23 cellular contexts compared by ENCODE assay signal in the genomic region with DNA sequence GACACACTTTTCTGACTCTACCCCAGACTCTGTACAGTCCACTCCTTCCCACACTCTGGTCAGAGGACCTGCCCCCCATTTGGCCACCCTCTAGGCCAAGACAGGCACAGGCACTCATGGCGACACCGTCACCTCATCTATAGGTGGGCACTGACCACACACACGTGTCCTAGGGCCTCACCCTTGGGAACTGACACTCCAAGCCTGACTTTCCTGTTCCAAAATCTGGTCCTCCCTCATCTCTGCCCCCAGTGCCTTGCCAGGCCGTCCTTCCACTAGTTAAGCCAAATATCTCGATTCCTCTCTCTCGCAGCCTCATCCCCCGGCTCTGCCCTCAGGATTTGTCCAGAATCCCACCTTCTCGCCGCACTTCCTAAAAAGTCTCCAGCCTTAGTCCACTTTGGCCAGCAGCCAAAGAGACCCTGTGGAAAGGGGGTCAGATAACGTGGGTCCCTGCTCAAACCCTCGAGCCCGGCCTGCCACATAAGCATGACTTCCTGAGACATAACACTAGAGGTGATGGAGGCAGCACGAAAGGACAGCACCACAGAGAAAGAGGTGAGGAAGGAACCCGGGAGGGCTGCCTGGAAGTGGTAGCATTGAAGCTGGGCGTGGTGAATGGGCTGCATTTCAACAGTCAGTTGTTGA.
DNase-seq lines count a peak whose midpoint lies in the region; ATAC-seq, FAIRE-seq and TF ChIP-seq lines count a peak whose summit lies in the region.
"Had no signal": no experiment of that assay in that cellular context is flagged by ENCODE, and none has a peak within 500 bp of the region (broad histone marks: within the 10 kb centered on the region; RNA-seq: fewer than 3 reads in every experiment).

No MANE protein-coding gene starts in this region.

- no peak overlapping the region for H3K4ac ChIP-seq in trophoblast cell (ENCODE audit: low read depth, low read length)

- H3K4me3 Mint-ChIP-seq in Calu3 (ENCODE audit: low read depth, unreplicated experiment) = no peak overlapping the region
- H3K4me3 Mint-ChIP-seq: activated CD4-positive, alpha-beta T cell treated with anti-CD3 and anti-CD28 coated beads, Interleukin-2, amount 10 ng/mL, durations not matched to agents 7 days and 5 days; CD4-positive, alpha-beta T cell; dendritic cell treated with granulocyte-macrophage colony-stimulating factor and Interleukin-4, amounts not matched to agents 40 ng/mL and 50 ng/mL, for 4 days; stimulated activated naive CD8-positive, alpha-beta T cell treated with anti-CD3 and anti-CD28 coated beads, Interleukin-15, Interleukin-2, amounts not matched to agents 100 ng/mL and 50 ng/mL, for 24 hours; T-helper 2 cell treated with Interferon-gamma antibody and Interleukin-4, amounts not matched to agents 5 μg/mL and 100 μg/mL, for 36 hours had no signal

- peak overlapping the region; percentile 91 for H3K4me2 ChIP-seq in BLaER1
- H3K4me2 ChIP-seq in trophoblast cell (ENCODE audit: low read length) = no peak overlapping the region

- H3K9me3 Mint-ChIP-seq in Calu3 (ENCODE audit: low read depth, unreplicated experiment) = no peaks in the 10 kb centered on the region
- H3K9me3 Mint-ChIP-seq: activated CD4-positive, alpha-beta T cell treated with anti-CD3 and anti-CD28 coated beads, Interleukin-2, amount 10 ng/mL, durations not matched to agents 7 days and 5 days; CD4-positive, alpha-beta T cell; dendritic cell treated with granulocyte-macrophage colony-stimulating factor and Interleukin-4, amounts not matched to agents 40 ng/mL and 50 ng/mL, for 4 days; stimulated activated naive CD8-positive, alpha-beta T cell treated with anti-CD3 and anti-CD28 coated beads, Interleukin-15, Interleukin-2, amounts not matched to agents 100 ng/mL and 50 ng/mL, for 24 hours; T-helper 2 cell treated with Interferon-gamma antibody and Interleukin-4, amounts not matched to agents 5 μg/mL and 100 μg/mL, for 36 hours had no signal

- TF ChIP-seq EP300 in esophagus muscularis mucosa (IDR thresholded peaks at IDR 0.05) = no peak

- no peak overlapping the region for H2AFZ ChIP-seq in trophoblast cell (ENCODE audit: insufficient read depth, low read length, poor library complexity)

- H3K27ac Mint-ChIP-seq in Calu3 (ENCODE audit: unreplicated experiment) = peak overlapping the region; percentile 5
- H3K27ac Mint-ChIP-seq: activated CD4-positive, alpha-beta T cell treated with anti-CD3 and anti-CD28 coated beads, Interleukin-2, amount 10 ng/mL, durations not matched to agents 7 days and 5 days; CD4-positive, alpha-beta T cell; dendritic cell treated with granulocyte-macrophage colony-stimulating factor and Interleukin-4, amounts not matched to agents 40 ng/mL and 50 ng/mL, for 4 days; stimulated activated naive CD8-positive, alpha-beta T cell treated with anti-CD3 and anti-CD28 coated beads, Interleukin-15, Interleukin-2, amounts not matched to agents 100 ng/mL and 50 ng/mL, for 24 hours; T-helper 2 cell treated with Interferon-gamma antibody and Interleukin-4, amounts not matched to agents 5 μg/mL and 100 μg/mL, for 36 hours had no signal

- peaks cover 23% of the 10 kb centered on the region for H3K79me1 ChIP-seq in trophoblast cell (ENCODE audit: low read length)

- H3K79me2 ChIP-seq in trophoblast cell (ENCODE audit: control insufficient read depth, insufficient read depth, low read length, poor library complexity) = peaks cover 1% of the 10 kb centered on the region

- no peak for DNase-seq in Calu3
- peak; percentile 75 for DNase-seq in esophagus muscularis mucosa (ENCODE audit: extremely low spot score)
- peak in 1 of 2 donors; percentile 47 for DNase-seq in trophoblast cell
- no peak for DNase-seq in DMS153 treated with DMSO at 0.1 percent for 48 hours (lab: John Stamatoyannopoulos, UW; ENCODE audit: unreplicated experiment)
- no peak for DNase-seq in H54 (ENCODE audit: insufficient read length, low spot score)
- DNase-seq: activated CD4-positive, alpha-beta T cell treated with anti-CD3 and anti-CD28 coated beads, Interleukin-2, amount 10 ng/mL, durations not matched to agents 7 days and 5 days; activated gamma-delta T cell treated with Interleukin-2 at 50 U/mL for 16 hours; NCI-H2081 treated with DMSO at 0.1 percent for 48 hours; NCI-H446; nucleus accumbens; OCI-M1 had no signal

- intact Hi-C loops in Calu3 (cut with micrococcal nuclease; ENCODE audit: unreplicated experiment) = no loop called here
- intact Hi-C loops in esophagus muscularis mucosa (cut with DNase I) = no loop called here

- H2AK5ac ChIP-seq in trophoblast cell (ENCODE audit: low read length) = no peak overlapping the region

- no peak overlapping the region for H3K23ac ChIP-seq in trophoblast cell (ENCODE audit: low read length)

- no peak overlapping the region for H3K14ac ChIP-seq in trophoblast cell (ENCODE audit: low read length)

- H4K20me1 ChIP-seq in BLaER1 = no peaks in the 10 kb centered on the region

- H3K36me3 ChIP-seq in BLaER1 (no peaks in the 10 kb centered on the region), esophagus muscularis mucosa (no peaks in the 10 kb centered on the region), trophoblast cell (ENCODE audit: control insufficient read depth in 1 of 2, insufficient read depth in 2 of 2, low read length in 2 of 2) (no peaks in the 10 kb centered on the region)
- H3K36me3 ChIP-seq: adrenal gland, breast epithelium, tibial nerve had no signal

- H3K27me3 ChIP-seq in BLaER1 (no peaks in the 10 kb centered on the region), esophagus muscularis mucosa (peaks cover 0 to 48% (median 0%) of the 10 kb centered on the region in 4 donors), trophoblast cell (ENCODE audit: insufficient read depth, low read length) (no peaks in the 10 kb centered on the region)
- H3K27me3 ChIP-seq: adrenal gland, breast epithelium, tibial nerve had no signal

- no peak overlapping the region for H3K18ac ChIP-seq in trophoblast cell (ENCODE audit: low read length)

- no peak overlapping the region for H2BK12ac ChIP-seq in trophoblast cell (ENCODE audit: low read length)

- peak overlapping the region; percentile 85 for H3K27ac ChIP-seq in BLaER1
- no peak overlapping the region for H3K27ac ChIP-seq in esophagus muscularis mucosa (replicated peaks in 1 of 4)
- H3K27ac ChIP-seq in trophoblast cell (ENCODE audit: low read depth, low read length) = peak overlapping the region; percentile 16
- H3K27ac ChIP-seq: VCaP had no signal

- no peak for FAIRE-seq in H54 (lab: Jason Lieb, UNC)
- FAIRE-seq: endometrium had no signal

- peaks cover 7% of the 10 kb centered on the region for H3K27me3 Mint-ChIP-seq in Calu3 (ENCODE audit: unreplicated experiment)

- H3K9ac ChIP-seq in BLaER1 = peak overlapping the region; percentile 69
- no peak overlapping the region for H3K9ac ChIP-seq in trophoblast cell (ENCODE audit: low read length)

- 91% methylated on average over 15 of the region's 15 CpGs for WGBS in esophagus muscularis mucosa
- WGBS in trophoblast cell (ENCODE audit: extremely low coverage, insufficient coverage, insufficient read length) = no CpG with 5 or more reads among the region's 15 CpGs

- peaks cover 5% of the 10 kb centered on the region for H3K36me3 Mint-ChIP-seq in Calu3 (ENCODE audit: insufficient read depth, unreplicated experiment)

- H4K8ac ChIP-seq in trophoblast cell (ENCODE audit: low read depth, low read length) = no peak overlapping the region

- H3K4me1 ChIP-seq in BLaER1 (peaks cover 68% of the 10 kb centered on the region), esophagus muscularis mucosa (peaks cover 19 to 29% (median 22%) of the 10 kb centered on the region in 4 donors), trophoblast cell (ENCODE audit: control insufficient read depth in 1 of 2, insufficient read depth in 2 of 2, low read length in 2 of 2) (peaks cover 27 to 28% of the 10 kb centered on the region in 2 experiments)

- H4K91ac ChIP-seq in trophoblast cell (ENCODE audit: low read depth, low read length) = peak overlapping the region; percentile 47

- CTCF ChIA-PET in Calu3 (lab: Charles Lee) = no interaction called here

- peaks cover 7% of the 10 kb centered on the region for H3K4me1 Mint-ChIP-seq in Calu3 (ENCODE audit: low read depth, unreplicated experiment)
- H3K4me1 Mint-ChIP-seq: activated CD4-positive, alpha-beta T cell treated with anti-CD3 and anti-CD28 coated beads, Interleukin-2, amount 10 ng/mL, durations not matched to agents 7 days and 5 days had no signal

- ATAC-seq in HG02852 (IDR thresholded peaks at IDR 0.05; ENCODE audit: unreplicated experiment) = no peak
- ATAC-seq in HG03175 (IDR thresholded peaks at IDR 0.05; ENCODE audit: unreplicated experiment) = no peak

- TF ChIP-seq CTCF in Calu3 (IDR thresholded peaks at IDR 0.05; ENCODE audit: unreplicated experiment) (no peak), esophagus muscularis mucosa (IDR thresholded peaks at IDR 0.05) (no peak)

- H3K9me3 ChIP-seq in BLaER1 (peaks cover 11% of the 10 kb centered on the region; the same call in 1 of the 2 replicates), esophagus muscularis mucosa (no peaks in the 10 kb centered on the region), trophoblast cell (ENCODE audit: insufficient read depth, low read depth, low read length) (no peaks in the 10 kb centered on the region)
- H3K9me3 ChIP-seq: adrenal gland, breast epithelium, tibial nerve had no signal

- peak overlapping the region; percentile 12 for H2BK120ac ChIP-seq in trophoblast cell (ENCODE audit: insufficient read depth, low read length, poor library complexity)

- BruUV-seq in Calu3 (replicated peaks; lab: Mats Ljungman, UMichigan) = no TSS peak

- H2BK5ac ChIP-seq in trophoblast cell (ENCODE audit: low read depth, low read length, poor library complexity) = peak overlapping the region; percentile 44

- H4K12ac ChIP-seq in trophoblast cell (ENCODE audit: low read depth, low read length) = no peak overlapping the region

- TF ChIP-seq POLR2A in esophagus muscularis mucosa (IDR thresholded peaks at IDR 0.05; ENCODE audit: low read depth) = no peak
- TF ChIP-seq POLR2A in H54 (IDR thresholded peaks at IDR 0.05; ENCODE audit: low read depth, low read length) = no peak

- H3K4me3 ChIP-seq in BLaER1 = peak overlapping the region; percentile 26
- H3K4me3 ChIP-seq in esophagus muscularis mucosa = no peak overlapping the region
- H3K4me3 ChIP-seq in trophoblast cell (ENCODE audit: low read depth, low read length) = no peak overlapping the region
- H3K4me3 ChIP-seq: adrenal gland, breast epithelium, tibial nerve had no signal

Comparison
In these comparisons a context has a peak if more than half of its experiments do, and no peak if none do; other contexts are left out.
1. H3K27ac ChIP-seq: peak in BLaER1 (single experiment) and trophoblast cell (single experiment); none in esophagus muscularis mucosa (0 of 4).